ENCODE assay signal across 20 cellular contexts in the genomic region with DNA sequence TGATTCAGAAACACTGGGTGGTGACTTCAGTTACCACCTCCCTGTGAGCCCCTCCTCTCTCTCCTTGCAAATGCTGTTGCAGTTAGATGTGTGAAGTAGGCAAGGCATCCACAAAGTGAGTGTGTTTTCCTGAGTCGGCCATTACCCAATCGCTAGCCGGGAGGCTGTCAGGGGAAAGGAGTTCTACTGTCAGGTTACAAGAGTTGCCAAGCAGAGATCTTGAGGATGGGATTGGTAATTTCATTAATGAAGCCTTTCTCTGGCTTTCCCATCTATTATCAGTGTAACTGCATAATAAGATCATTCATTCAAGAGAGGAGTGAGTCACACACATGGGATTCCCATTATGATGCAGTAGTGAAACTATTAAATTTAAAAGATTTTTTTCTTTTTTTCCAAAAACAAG.
DNase-seq lines count a peak whose midpoint lies in the region; ATAC-seq and TF ChIP-seq lines count a peak whose summit lies in the region.
"Had no signal": no experiment of that assay in that cellular context is flagged by ENCODE, and none has a peak within 500 bp of the region (broad histone marks: within the 10 kb centered on the region; RNA-seq: fewer than 3 reads in every experiment).

No MANE protein-coding gene starts in this region.

- no peaks in the 10 kb centered on the region for H3K9me3 Mint-ChIP-seq in H9
- H3K9me3 Mint-ChIP-seq: activated CD4-positive, alpha-beta memory T cell treated with anti-CD3 and anti-CD28 coated beads for 36 hours; activated naive CD8-positive, alpha-beta T cell treated with anti-CD3 and anti-CD28 coated beads, Interleukin-2, amount 50 U/mL, for 24 hours had no signal

- H3K27me3 ChIP-seq in mesenchymal stem cell (ENCODE audit: control insufficient read depth in 1 of 2, insufficient read depth in 1 of 2, low read length in 2 of 2) (no peaks in the 10 kb centered on the region), H9 (ENCODE audit: insufficient read depth, low read length) (no peaks in the 10 kb centered on the region)

- H3K56ac ChIP-seq in H9 (ENCODE audit: insufficient read length, low read depth, low read length) = no peak overlapping the region

- no peaks in the 10 kb centered on the region for H4K20me1 ChIP-seq in H9 (ENCODE audit: control insufficient read depth, insufficient read depth, insufficient read length)

- H3K23me2 ChIP-seq in H9 (ENCODE audit: insufficient read length, low read depth, low read length, poor library complexity, severe bottlenecking) = no peaks in the 10 kb centered on the region

- H4K8ac ChIP-seq in mesenchymal stem cell (ENCODE audit: low read length) (no peak overlapping the region), H9 (replicated peaks; ENCODE audit: insufficient read length, low read depth, low read length) (no peak overlapping the region)

- peak overlapping the region; percentile 65 for H2AFZ ChIP-seq in mesenchymal stem cell (ENCODE audit: low read depth, low read length)
- no peak overlapping the region for H2AFZ ChIP-seq in H9 (ENCODE audit: low read length)
- H2AFZ ChIP-seq: PC-9 had no signal

- H4K91ac ChIP-seq in mesenchymal stem cell (ENCODE audit: low read length) = no peak overlapping the region
- no peak overlapping the region for H4K91ac ChIP-seq in H9 (ENCODE audit: insufficient read length, low read depth, low read length)

- H4K5ac ChIP-seq in H9 (ENCODE audit: insufficient read length, low read depth, low read length) = no peak overlapping the region

- H3K9ac ChIP-seq in mesenchymal stem cell (ENCODE audit: low read length) (peak overlapping the region; percentile 42), H9 (ENCODE audit: extremely low read depth, insufficient read length, low read length) (no peak overlapping the region)

- H3K23ac ChIP-seq in mesenchymal stem cell (ENCODE audit: low read length in 2 of 2) = no peak overlapping the region
- H3K23ac ChIP-seq in H9 (ENCODE audit: insufficient read length, low read depth, low read length) = no peak overlapping the region

- H3K4me1 ChIP-seq in mesenchymal stem cell (ENCODE audit: control insufficient read depth, insufficient read depth, low read depth, low read length) (peaks cover 2% of the 10 kb centered on the region), H9 (ENCODE audit: insufficient read depth, low read length) (no peaks in the 10 kb centered on the region)

- no peak overlapping the region for H2BK12ac ChIP-seq in mesenchymal stem cell (ENCODE audit: low read length in 2 of 2)
- H2BK12ac ChIP-seq in H9 (ENCODE audit: insufficient read length, low read depth, low read length) = no peak overlapping the region

- H2AK5ac ChIP-seq in mesenchymal stem cell (ENCODE audit: low read length, severe bottlenecking) = no peak overlapping the region
- no peak overlapping the region for H2AK5ac ChIP-seq in H9 (ENCODE audit: insufficient read length, low read length)

- H3K9me3 ChIP-seq in mesenchymal stem cell (ENCODE audit: control insufficient read depth, low read length) (no peaks in the 10 kb centered on the region), H9 (ENCODE audit: control insufficient read depth, low read depth, low read length) (no peaks in the 10 kb centered on the region)

- no peaks in the 10 kb centered on the region for H3K36me3 ChIP-seq in mesenchymal stem cell (ENCODE audit: control insufficient read depth in 1 of 2, insufficient read depth in 2 of 2, low read depth in 1 of 2, low read length in 2 of 2)

- H3K27ac Mint-ChIP-seq in H9 = no peak overlapping the region
- H3K27ac Mint-ChIP-seq: activated CD4-positive, alpha-beta memory T cell treated with anti-CD3 and anti-CD28 coated beads for 36 hours; activated naive CD8-positive, alpha-beta T cell treated with anti-CD3 and anti-CD28 coated beads, Interleukin-2, amount 50 U/mL, for 24 hours had no signal

- H3K14ac ChIP-seq in mesenchymal stem cell (ENCODE audit: low read length in 2 of 2) (peak overlapping the region in 1 of 2 experiments; percentile 37), H9 (ENCODE audit: insufficient read depth, low read length) (no peak overlapping the region)

- peak overlapping the region in 1 of 2 experiments; percentile 1 for H3K4me3 ChIP-seq in mesenchymal stem cell (ENCODE audit: insufficient read depth in 1 of 2, low read depth in 1 of 2, low read length in 2 of 2)
- H3K4me3 ChIP-seq: PC-9 had no signal

- peak; percentile 9 for DNase-seq in EL
- DNase-seq in RPMI7951 (ENCODE audit: low read depth) = peak; percentile 28
- DNase-seq in dermis blood vessel endothelial cell = peak; percentile 12
- DNase-seq in mesenchymal stem cell = peak; percentile 45
- no peak for DNase-seq in H9
- no peak for DNase-seq in DMS153 treated with DMSO at 0.1 percent for 48 hours (lab: John Stamatoyannopoulos, UW; ENCODE audit: unreplicated experiment)
- DNase-seq in NCI-H69 (lab: John Stamatoyannopoulos, UW) = no peak
- DNase-seq: activated CD4-positive, alpha-beta memory T cell treated with anti-CD3 and anti-CD28 coated beads for 36 hours; activated naive CD8-positive, alpha-beta T cell treated with anti-CD3 and anti-CD28 coated beads, Interleukin-2, amount 50 U/mL, for 24 hours; activated T-cell treated with anti-CD3 and anti-CD28 coated beads, Interleukin-2, amount 50 U/mL, for 48 hours; C1 segment of cervical spinal cord; DMS153; left cardiac atrium; NCI-H2081 treated with DMSO at 0.1 percent for 48 hours; NCI-H526 treated with DMSO at 0.1 percent for 48 hours; occipital lobe; PC-9; stimulated activated naive CD4-positive, alpha-beta T cell treated with Interleukin-2 at 50 U/mL for 16 hours; trophoblast cell had no signal

- peaks cover 15 to 39% (median 16%) of the 10 kb centered on the region in 3 experiments; a peak in 6 of 7 replicates for H3K36me3 Mint-ChIP-seq in H9 (ENCODE audit: insufficient read depth in 1 of 3, low read depth in 3 of 3)
- H3K36me3 Mint-ChIP-seq: activated CD4-positive, alpha-beta memory T cell treated with anti-CD3 and anti-CD28 coated beads for 36 hours had no signal

- H3K79me2 ChIP-seq in H9 (ENCODE audit: insufficient read depth, low read length) = no peaks in the 10 kb centered on the region

- no peaks in the 10 kb centered on the region for H3K27me3 Mint-ChIP-seq in H9 (ENCODE audit: low read depth)

- H3K4me2 ChIP-seq in mesenchymal stem cell (ENCODE audit: low read length, poor library complexity, severe bottlenecking) (no peak overlapping the region), H9 (ENCODE audit: insufficient read depth, insufficient read length, low read length) (no peak overlapping the region)
- H3K4me2 ChIP-seq: PC-9 had no signal

- H3T11ph ChIP-seq in H9 (ENCODE audit: low read length) = no peak overlapping the region

- H3K18ac ChIP-seq in mesenchymal stem cell (ENCODE audit: low read depth in 1 of 2, low read length in 2 of 2) = peak overlapping the region in 1 of 2 experiments; percentile 19
- no peak overlapping the region for H3K18ac ChIP-seq in H9 (ENCODE audit: insufficient read length, low read depth, low read length)

- H3K4ac ChIP-seq in mesenchymal stem cell (ENCODE audit: low read depth in 1 of 2, low read length in 2 of 2) (peak overlapping the region in 1 of 2 experiments; percentile 42), H9 (ENCODE audit: low read depth, low read length) (no peak overlapping the region)

- H2BK15ac ChIP-seq in mesenchymal stem cell (ENCODE audit: low read depth, poor library complexity, severe bottlenecking) = no peak overlapping the region
- H2BK15ac ChIP-seq in H9 (ENCODE audit: low read depth, low read length) = no peak overlapping the region

- H2BK20ac ChIP-seq in H9 (ENCODE audit: low read depth, low read length, poor library complexity, severe bottlenecking) = no peak overlapping the region

- peaks cover 4 to 5% of the 10 kb centered on the region in 2 experiments for H3K4me1 Mint-ChIP-seq in H9
- H3K4me1 Mint-ChIP-seq: activated naive CD8-positive, alpha-beta T cell treated with anti-CD3 and anti-CD28 coated beads, Interleukin-2, amount 50 U/mL, for 24 hours had no signal

- H3K79me1 ChIP-seq in mesenchymal stem cell (replicated peaks; ENCODE audit: low read length, poor library complexity, severe bottlenecking) (no peaks in the 10 kb centered on the region), H9 (ENCODE audit: insufficient read depth, low read depth, low read length, poor library complexity, severe bottlenecking) (no peaks in the 10 kb centered on the region)

- 39% methylated on average over 3 of the region's 3 CpGs for WGBS in mesenchymal stem cell
- WGBS in H9 (ENCODE audit: extremely low coverage, insufficient read length, low lambda C conversion rate) = no CpG with 5 or more reads among the region's 3 CpGs

- TF ChIP-seq CTCF in H9 (conservative IDR thresholded peaks at IDR 0.05) = no peak

- H2BK5ac ChIP-seq in mesenchymal stem cell (ENCODE audit: low read depth, low read length, poor library complexity, severe bottlenecking) (no peak overlapping the region), H9 (ENCODE audit: insufficient read length, low read length) (no peak overlapping the region)

- H2BK120ac ChIP-seq in mesenchymal stem cell (ENCODE audit: low read depth, low read length) (no peak overlapping the region), H9 (ENCODE audit: low read depth, low read length, poor library complexity, severe bottlenecking) (no peak overlapping the region)

- H3K27ac ChIP-seq in mesenchymal stem cell (ENCODE audit: low read length, poor library complexity, severe bottlenecking) = no peak overlapping the region
- H3K27ac ChIP-seq in H9 (ENCODE audit: insufficient read length, low read depth, low read length) = no peak overlapping the region
- H3K27ac ChIP-seq: PC-9 had no signal

- no peak for ATAC-seq in HG02623 (IDR thresholded peaks at IDR 0.05; ENCODE audit: unreplicated experiment)
- ATAC-seq: activated naive CD8-positive, alpha-beta T cell treated with anti-CD3 and anti-CD28 coated beads, Interleukin-2, amount 50 U/mL, for 24 hours; left cardiac atrium had no signal

- H3K4me3 Mint-ChIP-seq in H9 = no peak overlapping the region
- H3K4me3 Mint-ChIP-seq: activated CD4-positive, alpha-beta memory T cell treated with anti-CD3 and anti-CD28 coated beads for 36 hours; activated naive CD8-positive, alpha-beta T cell treated with anti-CD3 and anti-CD28 coated beads, Interleukin-2, amount 50 U/mL, for 24 hours had no signal

Comparison
In these comparisons a context has a peak if more than half of its experiments do, and no peak if none do; other contexts are left out.
1. DNase-seq: peak in EL (single experiment), RPMI7951 (single experiment), dermis blood vessel endothelial cell (single experiment) and mesenchymal stem cell (single experiment); none in H9 (single experiment), DMS153 treated with DMSO at 0.1 percent for 48 hours (single experiment) and NCI-H69 (single experiment).